In the genomic region with DNA sequence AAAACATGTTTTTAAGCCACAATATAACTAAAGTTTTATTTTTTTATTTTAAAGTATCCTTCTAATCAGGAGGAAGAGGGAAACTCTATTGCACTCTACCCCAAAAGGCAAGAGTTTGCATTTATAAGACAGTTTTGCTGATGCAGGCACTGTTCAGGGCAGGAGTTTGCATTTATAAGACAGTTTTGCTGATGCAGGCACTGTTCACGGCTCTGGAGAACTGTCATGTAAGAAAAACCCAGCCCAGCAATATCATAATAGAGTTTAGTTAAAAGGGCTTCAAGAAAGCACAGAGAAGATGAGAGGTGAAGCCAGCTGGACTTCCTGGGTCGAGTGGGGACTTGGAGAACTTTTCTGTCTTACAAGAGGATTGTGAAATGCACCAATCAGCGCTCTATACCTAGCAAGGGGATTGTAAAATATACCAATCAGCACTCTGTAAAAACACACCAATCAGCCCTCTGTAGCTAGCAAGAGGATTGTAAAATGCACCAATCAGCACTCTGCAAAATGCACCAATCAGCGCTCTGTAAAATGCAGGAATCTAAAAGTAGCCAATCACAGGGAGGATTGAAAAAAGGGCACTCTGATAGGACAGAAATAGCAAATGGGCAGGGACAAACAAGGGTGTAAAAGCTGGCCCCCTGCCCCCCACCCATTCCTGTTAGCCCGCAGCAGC, we compare ENCODE assay signal across 12 cellular contexts. TPM values are rescaled to one million over a fixed set of nuclear protein-coding genes. Genes with fewer than 3 reads are reported as not detected.
DNase-seq lines count a peak whose midpoint lies in the region; ATAC-seq, FAIRE-seq and TF ChIP-seq lines count a peak whose summit lies in the region.
"Had no signal": no experiment of that assay in that cellular context is flagged by ENCODE, and none has a peak within 500 bp of the region (broad histone marks: within the 10 kb centered on the region; RNA-seq: fewer than 3 reads in every experiment).

No MANE protein-coding gene starts in this region.

- H3K4me1 Mint-ChIP-seq in T-helper 17 cell (peaks cover 29% of the 10 kb centered on the region), endodermal cell (peaks cover 3% of the 10 kb centered on the region)

- H3K36me3 Mint-ChIP-seq in T-helper 17 cell (ENCODE audit: low read depth) (peaks cover 4% of the 10 kb centered on the region), endodermal cell (ENCODE audit: low read depth) (peaks cover 10% of the 10 kb centered on the region)

- TF ChIP-seq RAD21 in A549 (conservative IDR thresholded peaks at IDR 0.05 in 1 of 2, IDR thresholded peaks at IDR 0.05 in 1 of 2), result no peak

- no peak for TF ChIP-seq POLR2A in A549 (IDR thresholded peaks at IDR 0.05; ENCODE audit: low read length)
- TF ChIP-seq POLR2A in prostate gland (IDR thresholded peaks at IDR 0.05), result no peak
- no peak for TF ChIP-seq POLR2A in GM12891 (IDR thresholded peaks at IDR 0.05; ENCODE audit: low read depth, low read length)

- TF ChIP-seq CTCF in A549 (IDR thresholded peaks at IDR 0.05) (no peak), endodermal cell (conservative IDR thresholded peaks at IDR 0.05) (no peak), prostate gland (IDR thresholded peaks at IDR 0.05) (no peak)

- H3K27me3 Mint-ChIP-seq in T-helper 17 cell, result no peaks in the 10 kb centered on the region
- H3K27me3 Mint-ChIP-seq in endodermal cell (ENCODE audit: insufficient read depth), result peaks cover 18% of the 10 kb centered on the region

- 85% methylated on average over 5 of the region's 5 CpGs for WGBS in A549 (ENCODE audit: missing lambda C conversion rate)
- 94% methylated on average over 5 of the region's 5 CpGs for WGBS in endodermal cell (ENCODE audit: insufficient coverage in 1 of 2, insufficient read length in 1 of 2), 2 experiments
- 80% methylated on average over 5 of the region's 5 CpGs for WGBS in prostate gland

- H3K9me3 ChIP-seq in A549 (no peaks in the 10 kb centered on the region), T-helper 17 cell (ENCODE audit: control insufficient read depth, low read length, poor library complexity, severe bottlenecking) (no peaks in the 10 kb centered on the region), endodermal cell (ENCODE audit: control insufficient read depth, low read length) (no peaks in the 10 kb centered on the region), prostate gland (no peaks in the 10 kb centered on the region)
- H3K9me3 ChIP-seq: SJSA1 had no signal

- H3K4me3 ChIP-seq in A549 (no peak overlapping the region), endodermal cell (ENCODE audit: low read length) (no peak overlapping the region), prostate gland (no peak overlapping the region)
- H3K4me3 ChIP-seq: SJSA1 had no signal

- H3K4me3 Mint-ChIP-seq in T-helper 17 cell, result peak overlapping the region; percentile 39
- H3K4me3 Mint-ChIP-seq in endodermal cell, result peak overlapping the region; percentile 100

- peak in 1 of 2 experiments; percentile 63 for DNase-seq in A549 (ENCODE audit: low read depth in 1 of 2, low spot score in 1 of 2)
- DNase-seq in Caki2 (ENCODE audit: low read depth), result peak; percentile 25
- DNase-seq in T-helper 17 cell, result no peak
- DNase-seq in endodermal cell, result no peak
- DNase-seq in NCI-H2029 treated with DMSO at 0.1 percent for 48 hours (lab: John Stamatoyannopoulos, UW), result no peak
- no peak for DNase-seq in prostate gland (ENCODE audit: low spot score)
- no peak for DNase-seq in Right ventricle myocardium inferior (ENCODE audit: missing footprints)
- no peak for DNase-seq in GM12891 (ENCODE audit: insufficient read length, low spot score)
- DNase-seq: DMS79, NCI-H146 had no signal

- POLR2A ChIA-PET in A549 (lab: Yijun Ruan, JAX), result interaction anchor here (0.6 kb wide), 1 partner anchor 449 kb away, joined by 4 read pairs; no protein-coding TSS in a partner anchor

- TF ChIP-seq EP300 in A549 (IDR thresholded peaks at IDR 0.05), result no peak

- H3K27ac Mint-ChIP-seq in T-helper 17 cell (no peak overlapping the region), endodermal cell (no peak overlapping the region)

- no peaks in the 10 kb centered on the region for H3K27me3 ChIP-seq in endodermal cell (ENCODE audit: control insufficient read depth, insufficient read depth, low read length, poor library complexity, severe bottlenecking)
- H3K27me3 ChIP-seq in prostate gland (replicated peaks; ENCODE audit: insufficient read depth), result no peaks in the 10 kb centered on the region
- H3K27me3 ChIP-seq: SJSA1 had no signal

- in situ Hi-C loops in Caki2 (cut with HindIII; ENCODE audit: low pct_unique_long_range_greater_than_20kb, low sequenced_read_pairs), result no loop called here

- intact Hi-C loops in prostate gland (cut with DNase I) (no loop called here), Right ventricle myocardium inferior (cut with DNase I) (no loop called here)

- H3K27ac ChIP-seq in A549 (no peak overlapping the region), endodermal cell (ENCODE audit: low read depth, low read length) (no peak overlapping the region), prostate gland (no peak overlapping the region)
- H3K27ac ChIP-seq: SJSA1 had no signal

- CTCF ChIA-PET in A549 (lab: Yijun Ruan, JAX), result interaction anchor here (0.6 to 10.3 kb wide), 8 partner anchors 9 to 1040 kb away, joined by 3 to 79 read pairs (median 6); no protein-coding TSS in a partner anchor

- H3K4me2 ChIP-seq in A549, result no peak overlapping the region

- FAIRE-seq in A549 (lab: Jason Lieb, UNC), result no peak
- FAIRE-seq in GM12891 (lab: Jason Lieb, UNC), result no peak
- FAIRE-seq: H54 had no signal

- H3K9ac ChIP-seq in endodermal cell (ENCODE audit: extremely low read depth, low read length, poor library complexity, severe bottlenecking), result no peak overlapping the region

- no peaks in the 10 kb centered on the region for H3K9me3 Mint-ChIP-seq in endodermal cell

- no peak for ATAC-seq in A549
- no peak for ATAC-seq in T-helper 17 cell
- no peak for ATAC-seq in Right ventricle myocardium inferior

- H3K4me1 ChIP-seq in A549 (peaks cover 16% of the 10 kb centered on the region), endodermal cell (ENCODE audit: control insufficient read depth, insufficient read depth, low read length) (no peaks in the 10 kb centered on the region), prostate gland (replicated peaks) (no peaks in the 10 kb centered on the region)

- H3K36me3 ChIP-seq in endodermal cell (ENCODE audit: control insufficient read depth, insufficient read depth, low read length) (peaks cover 9% of the 10 kb centered on the region), prostate gland (no peaks in the 10 kb centered on the region)

TF ChIP-seq in A549, 52 proteins besides CTCF, POLR2A, EP300 and RAD21:
- TF ChIP-seq ZNF302 (CRISPR knock-in tag; IDR thresholded peaks at IDR 0.05) (no peak), MAFK (IDR thresholded peaks at IDR 0.05; ENCODE audit: partially characterized antibody) (peak; percentile 87)

TF ChIP-seq in GM12891, 5 proteins besides CTCF, POLR2A, EP300 and RAD21:
- TF ChIP-seq PAX5 (IDR thresholded peaks at IDR 0.05; ENCODE audit: insufficient read depth, low read length, severe bottlenecking) (no peak), TAF1 (IDR thresholded peaks at IDR 0.05; ENCODE audit: low read depth, low read length) (no peak), POU2F2 (IDR thresholded peaks at IDR 0.05; ENCODE audit: low read depth, low read length) (no peak), SPI1 (IDR thresholded peaks at IDR 0.05; ENCODE audit: low read depth, low read length) (no peak), POLR2AphosphoS5 (IDR thresholded peaks at IDR 0.05; ENCODE audit: low read depth, low read length) (no peak)

RNA-seq across cellular contexts. Expression of gene CBX1, which starts 1.6 kb away (rescaled TPM):
- polyA plus RNA-seq in A549 (2011; rRNA removed), result 69.6 and 84.4 TPM in 2 replicates
- 44.2 and 49.1 TPM in 2 replicates for polyA plus RNA-seq in A549 (2012; cell fraction: cytosol; rRNA removed)
- 9.9 and 14.7 TPM in 2 replicates for polyA plus RNA-seq in A549 (2012; cell fraction: nucleus; rRNA removed)
- polyA plus RNA-seq in A549 (2017; fragmentation: RNase III; extraction: RNeasy Plus Mini Kit Qiagen cat#74134 plus additional on column Dnase treatment), result 155 to 173 TPM (median 170 TPM) in 3 replicates
- 12.4 and 12.7 TPM in 2 replicates for polyA minus RNA-seq in A549 (2011; rRNA and poly(A)+ RNA removed)
- 14.4 and 26.1 TPM in 2 replicates for total RNA-seq in Caki2 (2014; rRNA removed; shearing (Covaris generic); ENCODE audit: low replicate concordance)
- 10 to 100 TPM; 12.7 to 16.9 TPM for total RNA-seq in T-helper 17 cell
- 100 to 1,000 TPM; 173 to 230 TPM for total RNA-seq in endodermal cell
- 245 TPM for polyA plus RNA-seq in endodermal cell (2013, experiment 1 of 2)
- 229 TPM for polyA plus RNA-seq in endodermal cell (2013, experiment 2 of 2)
- total RNA-seq in prostate gland, result 10 to 100 TPM; 35.0 to 43.7 TPM
- 40.0 TPM for total RNA-seq in Right ventricle myocardium inferior
- 57.5 TPM for polyA plus RNA-seq in GM12891 (2012; ENCODE audit: low read depth, missing spikeins)

RNA-seq across cellular contexts. Expression of gene SNX11, which starts 4.7 kb away (rescaled TPM):
- polyA plus RNA-seq in A549 (2011; rRNA removed) (28.4 and 30.9 TPM in 2 replicates), A549 (2017; fragmentation: RNase III; extraction: RNeasy Plus Mini Kit Qiagen cat#74134 plus additional on column Dnase treatment) (22.2 to 23.5 TPM (median 22.3 TPM) in 3 replicates)
- polyA plus RNA-seq in A549 (2012; cell fraction: cytosol; rRNA removed), result 13.8 and 17.9 TPM in 2 replicates
- 9.8 and 18.7 TPM in 2 replicates for polyA plus RNA-seq in A549 (2012; cell fraction: nucleus; rRNA removed)
- polyA minus RNA-seq in A549 (2011; rRNA and poly(A)+ RNA removed), result 22.6 and 29.9 TPM in 2 replicates
- total RNA-seq in Caki2 (2014; rRNA removed; shearing (Covaris generic); ENCODE audit: low replicate concordance), result 24.8 and 26.0 TPM in 2 replicates
- total RNA-seq in T-helper 17 cell (10 to 100 TPM; 12.8 to 13.2 TPM), endodermal cell (10 to 100 TPM; 19.7 to 20.5 TPM), prostate gland (10 to 100 TPM; 15.2 to 16.0 TPM), Right ventricle myocardium inferior (10.5 TPM)
- 16.2 TPM for polyA plus RNA-seq in endodermal cell (2013, experiment 1 of 2)
- 13.6 TPM for polyA plus RNA-seq in endodermal cell (2013, experiment 2 of 2)
- polyA plus RNA-seq in GM12891 (2012; ENCODE audit: low read depth, missing spikeins), result 67.6 TPM

RNA-seq across cellular contexts. Expression of gene NFE2L1, which starts 54.7 kb away (rescaled TPM):
- polyA plus RNA-seq in A549 (2011; rRNA removed) (241 and 283 TPM in 2 replicates), A549 (2017; fragmentation: RNase III; extraction: RNeasy Plus Mini Kit Qiagen cat#74134 plus additional on column Dnase treatment) (104 to 111 TPM (median 108 TPM) in 3 replicates)
- 75.7 and 97.7 TPM in 2 replicates for polyA plus RNA-seq in A549 (2012; cell fraction: cytosol; rRNA removed)
- 151 and 159 TPM in 2 replicates for polyA plus RNA-seq in A549 (2012; cell fraction: nucleus; rRNA removed)
- 151 and 163 TPM in 2 replicates for polyA minus RNA-seq in A549 (2011; rRNA and poly(A)+ RNA removed)
- total RNA-seq in Caki2 (2014; rRNA removed; shearing (Covaris generic); ENCODE audit: low replicate concordance), result 31.9 and 36.2 TPM in 2 replicates
- total RNA-seq in T-helper 17 cell (10 to 100 TPM; 41.2 to 42.2 TPM), endodermal cell (100 to 1,000 TPM; 122 to 135 TPM), prostate gland (100 to 1,000 TPM in 1 of 2 donors, 10 to 100 TPM in 1; 87.8 to 244 TPM), Right ventricle myocardium inferior (775 TPM)
- 123 TPM for polyA plus RNA-seq in endodermal cell (2013, experiment 1 of 2)
- polyA plus RNA-seq in endodermal cell (2013, experiment 2 of 2), result 113 TPM
- polyA plus RNA-seq in GM12891 (2012; ENCODE audit: low read depth, missing spikeins), result 49.2 TPM
